24 cellular contexts compared by ENCODE assay signal in genomic region chr16:30821891-30822290, GRCh38.
"Had no signal": no experiment of that assay in that cellular context is flagged by ENCODE, and none has a peak within 500 bp of the region (broad histone marks: within the 10 kb centered on the region; RNA-seq: fewer than 3 reads in every experiment).

No MANE protein-coding gene starts in this region.

- H3K27ac ChIP-seq: left lung, lower lobe of right lung, neutrophil, ovary, sigmoid colon, stomach, testis, thyroid gland, upper lobe of left lung, vagina had no signal

- H3K9me3 ChIP-seq: left lung, lower lobe of right lung, neutrophil, ovary, sigmoid colon, stomach, testis, thyroid gland, transverse colon, upper lobe of left lung, vagina had no signal

- H3K4me3 ChIP-seq: left lung, lower lobe of right lung, ovary, sigmoid colon, stomach, testis, thyroid gland, transverse colon, upper lobe of left lung, vagina had no signal

- ATAC-seq: left lung; naive thymus-derived CD8-positive, alpha-beta T cell; stimulated activated memory B cell treated with anti-CD40 and anti-IgM and Interleukin-4, amounts not matched to agents 10 μg/mL and 1 μg/mL and 100 μg/mL, for 72 hours had no signal

- H3K27me3 ChIP-seq: left lung, neutrophil, ovary, sigmoid colon, stomach, testis, thyroid gland, transverse colon, upper lobe of left lung, vagina had no signal

- H3K4me1 ChIP-seq: left lung, lower lobe of right lung, sigmoid colon, testis, thyroid gland, upper lobe of left lung, vagina had no signal

- H3K36me3 ChIP-seq: left lung, lower lobe of right lung, neutrophil, ovary, sigmoid colon, stomach, thyroid gland, transverse colon, upper lobe of left lung, vagina had no signal

- DNase-seq: hippocampal formation; left lung; lower lobe of right lung; mammary epithelial cell; mesenchymal stem cell; occipital lobe; ovary; retina; right cardiac atrium; sigmoid colon; stimulated activated CD4-positive, alpha-beta T cell treated with anti-CD3 and anti-CD28 coated beads, Interleukin-1b, Interleukin-23, amount 100 ng/mL, for 48 hours; stimulated activated CD4-positive, alpha-beta T cell treated with anti-CD3 and anti-CD28 coated beads, Interleukin-2, amount 100 ng/mL, for 48 hours; stimulated activated CD4-positive, alpha-beta T cell treated with anti-CD3 and anti-CD28 coated beads, Interleukin-4, amount 100 ng/mL, for 4 hours; stimulated activated CD8-positive, alpha-beta memory T cell treated with anti-CD3 and anti-CD28 coated beads, Interleukin-4, amount 100 ng/mL, for 48 hours; stimulated activated naive CD4-positive, alpha-beta T cell treated with Interleukin-2 at 50 U/mL for 16 hours; stomach; testis; thyroid gland had no signal
